Comparison of ENCODE assay signal across 19 cellular contexts in the genomic region with DNA sequence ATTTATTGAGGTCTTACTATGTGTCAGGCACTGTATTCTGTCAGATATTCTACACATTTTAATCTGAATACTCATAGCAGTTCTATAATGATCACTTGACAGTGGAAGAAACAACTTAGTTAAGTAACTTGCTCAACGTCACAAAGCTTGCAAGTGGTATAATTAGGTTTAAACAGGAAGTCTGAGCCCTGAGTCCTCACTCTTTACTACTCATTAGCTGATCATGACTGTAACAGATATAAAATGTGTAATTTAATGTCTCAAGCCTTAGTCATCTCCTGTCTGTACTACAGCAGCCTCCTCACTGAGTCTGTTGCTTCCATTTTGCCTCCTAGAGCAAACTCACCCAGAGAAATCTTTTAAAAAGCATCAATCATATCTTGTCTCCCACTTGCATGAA. TPM values are rescaled to one million over a fixed set of nuclear protein-coding genes. Genes with fewer than 3 reads are reported as not detected.
DNase-seq lines count a peak whose midpoint lies in the region; ATAC-seq and TF ChIP-seq lines count a peak whose summit lies in the region.
"Had no signal": no experiment of that assay in that cellular context is flagged by ENCODE, and none has a peak within 500 bp of the region (broad histone marks: within the 10 kb centered on the region; RNA-seq: fewer than 3 reads in every experiment).

No MANE protein-coding gene starts in this region.

- intact Hi-C loops in left cardiac atrium (cut with DNase I), result no loop called here

- DNase-seq in AG10803 (ENCODE audit: low read depth), result peak; percentile 71
- peak; percentile 37 to 44 for DNase-seq in Kasumi-1 (lab: John Stamatoyannopoulos, UW)
- DNase-seq in amniotic stem cell (lab: John Stamatoyannopoulos, UW), result peak; percentile 10
- DNase-seq in glomerular visceral epithelial cell (ENCODE audit: extremely low spot score), result peak; percentile 41
- no peak for DNase-seq in nucleus accumbens (lab: John Stamatoyannopoulos, UW)
- DNase-seq in NCI-H2196 treated with DMSO at 0.1 percent for 48 hours (lab: John Stamatoyannopoulos, UW; ENCODE audit: unreplicated experiment), result no peak
- DNase-seq in NCI-H69 (lab: John Stamatoyannopoulos, UW), result no peak
- DNase-seq in left cardiac atrium, result no peak
- DNase-seq: activated CD4-positive, alpha-beta T cell treated with anti-CD3 and anti-CD28 coated beads, Interleukin-2, amount 10 ng/mL, durations not matched to agents 7 days and 5 days; DMS79 treated with DMSO at 0.1 percent for 48 hours; effector CD8-positive, alpha-beta T cell; GOT3; left ventricle myocardium inferior; MM.1S; NCI-H446; retina; stimulated activated CD4-positive, alpha-beta T cell treated with anti-CD3 and anti-CD28 coated beads, Interleukin-4, amount 100 ng/mL, for 24 hours had no signal

- ATAC-seq in left cardiac atrium, result no peak
- ATAC-seq: stimulated activated memory B cell treated with anti-CD40 and anti-IgM and Interleukin-4, amounts not matched to agents 10 μg/mL and 1 μg/mL and 100 μg/mL, for 72 hours had no signal

- H3K4me3 ChIP-seq in AG10803 (ENCODE audit: low read length), result no peak overlapping the region
- H3K4me3 ChIP-seq: BLaER1 treated with 17β-estradiol and CSF1 and Interleukin-3, amounts not matched to agents 10 nM and 100 nM; left ventricle myocardium inferior had no signal

- TF ChIP-seq CTCF in AG10803 (conservative IDR thresholded peaks at IDR 0.05; ENCODE audit: low read length), result no peak

RNA-seq across cellular contexts. Expression of a gene that starts 38.9 kb away (rescaled TPM):
- total RNA-seq in left cardiac atrium, result under 1 TPM; 0.18 to 0.29 TPM
- total RNA-seq: left ventricle myocardium inferior had no signal

Comparison
In these comparisons a context has a peak if more than half of its experiments do, and no peak if none do; other contexts are left out.
1. DNase-seq: peak in AG10803 (single experiment), Kasumi-1 (2 of 2), amniotic stem cell (single experiment) and glomerular visceral epithelial cell (single experiment); none in nucleus accumbens (0 of 56), NCI-H2196 treated with DMSO at 0.1 percent for 48 hours (single experiment), NCI-H69 (single experiment) and left cardiac atrium (single experiment).